ENCODE assay signal across 13 cellular contexts in genomic region chr5:53114988-53115387, GRCh38. TPM values are rescaled to one million over a fixed set of nuclear protein-coding genes. Genes with fewer than 3 reads are reported as not detected.
A peak's percentile ranks its signal among the peaks of the same experiment; 100 is the strongest.
DNase-seq lines count a peak whose midpoint lies in the region; ATAC-seq and TF ChIP-seq lines count a peak whose summit lies in the region.
"Had no signal": no experiment of that assay in that cellular context is flagged by ENCODE, and none has a peak within 500 bp of the region (broad histone marks: within the 10 kb centered on the region; RNA-seq: fewer than 3 reads in every experiment).

No MANE protein-coding gene starts in this region.

- H3K4me2 ChIP-seq in OCI-LY7 (ENCODE audit: low read length): no peak overlapping the region
- no peak overlapping the region for H3K4me2 ChIP-seq in parathyroid adenoma (ENCODE audit: low read length)

- DNase-seq in NCI-H1694 treated with DMSO at 0.1 percent for 48 hours (lab: John Stamatoyannopoulos, UW) (peak; percentile 9), NCI-H1694 (lab: John Stamatoyannopoulos, UW) (no peak), OCI-LY7 (ENCODE audit: low spot score) (no peak), endothelial cell (ENCODE audit: low spot score) (no peak), NCI-H1092 treated with DMSO at 0.1 percent for 48 hours (lab: John Stamatoyannopoulos, UW) (no peak)
- DNase-seq: MG63; NCI-H748 treated with DMSO at 0.1 percent for 48 hours; stimulated activated CD4-positive, alpha-beta T cell treated with anti-CD3 and anti-CD28 coated beads, Interleukin-2, amount 100 ng/mL, for 48 hours had no signal

- no peak overlapping the region for H3K27ac Mint-ChIP-seq in endothelial cell (ENCODE audit: unreplicated experiment)
- H3K27ac Mint-ChIP-seq: stimulated activated naive CD8-positive, alpha-beta T cell treated with anti-CD3 and anti-CD28 coated beads, Interleukin-15, Interleukin-2, amounts not matched to agents 100 ng/mL and 50 ng/mL, for 24 hours; T-helper 1 cell treated with Interleukin-12 subunit alpha and Interleukin-12 subunit beta and Interleukin-4 antibody, amounts not matched to agents 30 μg/mL and 1 μg/mL, for 36 hours had no signal

- CTCF ChIA-PET in OCI-LY7 (lab: Charles Lee; ENCODE audit: unreplicated experiment): no interaction called here

- H3K4me3 ChIP-seq in OCI-LY7 (ENCODE audit: low read depth, low read length, poor library complexity, severe bottlenecking): no peak overlapping the region
- H3K4me3 ChIP-seq in parathyroid adenoma (ENCODE audit: low read depth, low read length): no peak overlapping the region
- H3K4me3 ChIP-seq: MG63 had no signal

- peaks cover 4% of the 10 kb centered on the region for H3K4me1 Mint-ChIP-seq in endothelial cell (ENCODE audit: unreplicated experiment)

- H3K9me3 Mint-ChIP-seq in endothelial cell (ENCODE audit: unreplicated experiment): no peaks in the 10 kb centered on the region
- H3K9me3 Mint-ChIP-seq: stimulated activated naive CD8-positive, alpha-beta T cell treated with anti-CD3 and anti-CD28 coated beads, Interleukin-15, Interleukin-2, amounts not matched to agents 100 ng/mL and 50 ng/mL, for 24 hours; T-helper 1 cell treated with Interleukin-12 subunit alpha and Interleukin-12 subunit beta and Interleukin-4 antibody, amounts not matched to agents 30 μg/mL and 1 μg/mL, for 36 hours had no signal

- BruUV-seq in OCI-LY7 (replicated peaks; lab: Mats Ljungman, UMichigan): no TSS peak

- H4K20me1 ChIP-seq in OCI-LY7 (ENCODE audit: insufficient read depth, low read length): no peaks in the 10 kb centered on the region

- intact Hi-C loops in OCI-LY7 (cut with micrococcal nuclease; ENCODE audit: unreplicated experiment): no loop called here

- TF ChIP-seq CTCF in OCI-LY7 (conservative IDR thresholded peaks at IDR 0.05; ENCODE audit: low read length) (peak; percentile 52; the same call in 1 of the 2 replicates), endothelial cell (IDR thresholded peaks at IDR 0.05; ENCODE audit: unreplicated experiment) (peak; percentile 47), parathyroid adenoma (IDR thresholded peaks at IDR 0.05) (peak; percentile 8)

- no peaks in the 10 kb centered on the region for H3K36me3 ChIP-seq in OCI-LY7 (ENCODE audit: insufficient read depth, low read length)
- no peaks in the 10 kb centered on the region for H3K36me3 ChIP-seq in parathyroid adenoma (ENCODE audit: control insufficient read depth, insufficient read depth, low read length)
- H3K36me3 ChIP-seq: MG63 had no signal

- no peaks in the 10 kb centered on the region for H3K27me3 ChIP-seq in parathyroid adenoma (ENCODE audit: control insufficient read depth, insufficient read depth, low read length)
- H3K27me3 ChIP-seq: MG63 had no signal

- peaks cover 1% of the 10 kb centered on the region for H3K27me3 Mint-ChIP-seq in endothelial cell (ENCODE audit: unreplicated experiment)
- H3K27me3 Mint-ChIP-seq: stimulated activated naive CD8-positive, alpha-beta T cell treated with anti-CD3 and anti-CD28 coated beads, Interleukin-15, Interleukin-2, amounts not matched to agents 100 ng/mL and 50 ng/mL, for 24 hours had no signal

- H3K27ac ChIP-seq in OCI-LY7 (ENCODE audit: low read depth, low read length, poor library complexity, severe bottlenecking): no peak overlapping the region
- H3K27ac ChIP-seq in parathyroid adenoma: no peak overlapping the region

- H3K36me3 Mint-ChIP-seq in endothelial cell (ENCODE audit: low read depth, unreplicated experiment): no peaks in the 10 kb centered on the region

- H3K79me2 ChIP-seq in OCI-LY7 (ENCODE audit: insufficient read depth, low read depth, low read length) (no peaks in the 10 kb centered on the region), parathyroid adenoma (peaks cover 3% of the 10 kb centered on the region)

- no peak overlapping the region for H3K9ac ChIP-seq in parathyroid adenoma

- POLR2A ChIA-PET in OCI-LY7 (lab: Charles Lee): interaction anchor here (0.6 to 0.7 kb wide), 2 partner anchors 26 to 241 kb away, joined by 3 read pairs; no protein-coding TSS in a partner anchor

- H3K4me1 ChIP-seq in OCI-LY7 (ENCODE audit: insufficient read depth, low read length, poor library complexity, severe bottlenecking) (peaks cover 4% of the 10 kb centered on the region), parathyroid adenoma (no peaks in the 10 kb centered on the region)

- ATAC-seq in HG03108 (IDR thresholded peaks at IDR 0.05; ENCODE audit: unreplicated experiment): no peak
- ATAC-seq in HG03342 (IDR thresholded peaks at IDR 0.05; ENCODE audit: unreplicated experiment): no peak

- H2AFZ ChIP-seq in OCI-LY7 (ENCODE audit: low read length): no peak overlapping the region
- H2AFZ ChIP-seq in parathyroid adenoma: no peak overlapping the region

- H3K9me2 ChIP-seq in OCI-LY7 (ENCODE audit: insufficient read depth, low read length): no peaks in the 10 kb centered on the region

- no peak overlapping the region for H3K4me3 Mint-ChIP-seq in endothelial cell (ENCODE audit: unreplicated experiment)
- H3K4me3 Mint-ChIP-seq: stimulated activated naive CD8-positive, alpha-beta T cell treated with anti-CD3 and anti-CD28 coated beads, Interleukin-15, Interleukin-2, amounts not matched to agents 100 ng/mL and 50 ng/mL, for 24 hours; T-helper 1 cell treated with Interleukin-12 subunit alpha and Interleukin-12 subunit beta and Interleukin-4 antibody, amounts not matched to agents 30 μg/mL and 1 μg/mL, for 36 hours had no signal

- H3K9me3 ChIP-seq in OCI-LY7 (ENCODE audit: low read length) (peaks cover 5% of the 10 kb centered on the region; the same call in 1 of the 2 replicates), parathyroid adenoma (ENCODE audit: control insufficient read depth, low read length) (no peaks in the 10 kb centered on the region)
- H3K9me3 ChIP-seq: MG63 had no signal

RNA-seq across cellular contexts. Expression of gene MOCS2, which starts 5.4 kb away (rescaled TPM):
- total RNA-seq in OCI-LY7 (2014; rRNA removed; shearing (Covaris generic)): 11.6 and 12.1 TPM in 2 replicates
- 20.7 and 23.2 TPM in 2 replicates for total RNA-seq in OCI-LY7 (2022)
- 29.6 TPM for total RNA-seq in endothelial cell (ENCODE audit: unreplicated experiment)
